8 cellular contexts compared by ENCODE assay signal in the genomic region with DNA sequence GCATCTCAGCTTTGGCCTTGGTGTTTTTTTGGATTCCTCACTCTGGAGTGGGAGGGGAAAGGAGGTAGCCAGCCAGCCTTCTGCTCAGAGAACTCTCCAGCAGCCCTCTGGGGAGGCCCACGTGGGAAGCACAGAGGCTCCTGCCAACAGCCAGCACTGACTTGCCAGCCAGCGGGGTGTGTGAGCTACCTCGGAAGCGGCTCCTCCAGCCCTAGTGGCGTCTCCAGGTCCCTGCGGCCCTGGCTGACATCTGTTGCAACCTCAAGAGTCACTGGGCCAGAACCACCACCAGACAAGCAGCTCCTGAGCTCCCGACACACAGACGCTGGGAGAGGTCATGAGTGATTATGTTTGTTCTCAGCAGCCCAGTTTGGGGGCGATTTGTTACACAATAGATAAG.
A peak's percentile ranks its signal among the peaks of the same experiment; 100 is the strongest.
DNase-seq lines count a peak whose midpoint lies in the region; ATAC-seq and TF ChIP-seq lines count a peak whose summit lies in the region.

No MANE protein-coding gene starts in this region.

- intact Hi-C loops in stomach (cut with DNase I; ENCODE audit: low total_unique reads), result no loop called here

- H4K91ac ChIP-seq in H9 (ENCODE audit: insufficient read length, low read depth, low read length), result no peak overlapping the region

- DNase-seq in H9 (peak; percentile 84), amniotic epithelial cell (ENCODE audit: low read depth) (peak; percentile 54), hypothalamus (lab: John Stamatoyannopoulos, UW) (peak in 28 of 51 donors; percentile 1 to 64 (median 21)), stomach (peak; percentile 31), GF-D8 (lab: John Stamatoyannopoulos, UW) (no peak)
- DNase-seq in activated CD4-positive, alpha-beta T cell treated with anti-CD3 and anti-CD28 coated beads for 4 hours, result no peak
- no peak for DNase-seq in activated T-cell treated with anti-CD3 and anti-CD28 coated beads, Interleukin-2, amount 50 U/mL, for 1 hour

- no peak overlapping the region for H3K4me2 ChIP-seq in H9 (ENCODE audit: insufficient read depth, insufficient read length, low read length)

- no peaks in the 10 kb centered on the region for H3K79me2 ChIP-seq in H9 (ENCODE audit: insufficient read depth, low read length)

- TF ChIP-seq EP300 in stomach (IDR thresholded peaks at IDR 0.05), result no peak

- H3T11ph ChIP-seq in H9 (ENCODE audit: low read length), result no peak overlapping the region

- no peak overlapping the region for H2AK5ac ChIP-seq in H9 (ENCODE audit: insufficient read length, low read length)

- WGBS in H9 (ENCODE audit: extremely low coverage, insufficient read length, low lambda C conversion rate), result no CpG with 5 or more reads among the region's 9 CpGs
- 37 to 57% (median 53%) methylated on average over 7 to 9 of the region's 9 CpGs for WGBS in stomach, 5 donors

- no peaks in the 10 kb centered on the region for H3K27me3 ChIP-seq in H9 (ENCODE audit: insufficient read depth, low read length)
- H3K27me3 ChIP-seq in stomach, result no peaks in the 10 kb centered on the region

- H3K4ac ChIP-seq in H9 (ENCODE audit: low read depth, low read length), result no peak overlapping the region

- H2BK120ac ChIP-seq in H9 (ENCODE audit: low read depth, low read length, poor library complexity, severe bottlenecking), result no peak overlapping the region

- H3K23me2 ChIP-seq in H9 (ENCODE audit: insufficient read length, low read depth, low read length, poor library complexity, severe bottlenecking), result no peaks in the 10 kb centered on the region

- H3K23ac ChIP-seq in H9 (ENCODE audit: insufficient read length, low read depth, low read length), result no peak overlapping the region

- no peak for ATAC-seq in GM19452 (IDR thresholded peaks at IDR 0.05; ENCODE audit: unreplicated experiment)

- no peak overlapping the region for H4K5ac ChIP-seq in H9 (ENCODE audit: insufficient read length, low read depth, low read length)

- no peak overlapping the region for H3K4me3 Mint-ChIP-seq in H9

- no peak overlapping the region for H3K14ac ChIP-seq in H9 (ENCODE audit: insufficient read depth, low read length)

- peaks cover 3% of the 10 kb centered on the region for H3K27me3 Mint-ChIP-seq in H9 (ENCODE audit: low read depth)

- H3K36me3 ChIP-seq in stomach, result no peaks in the 10 kb centered on the region

- H3K27ac ChIP-seq in H9 (ENCODE audit: insufficient read length, low read depth, low read length) (no peak overlapping the region), stomach (no peak overlapping the region)

- H2BK12ac ChIP-seq in H9 (ENCODE audit: insufficient read length, low read depth, low read length), result no peak overlapping the region

- no peak overlapping the region for H2BK15ac ChIP-seq in H9 (ENCODE audit: low read depth, low read length)

- H3K4me3 ChIP-seq in stomach, result no peak overlapping the region

- TF ChIP-seq CTCF in H9 (conservative IDR thresholded peaks at IDR 0.05), result peak; percentile 61; the same call in 2 of the 3 replicates
- TF ChIP-seq CTCF in stomach (IDR thresholded peaks at IDR 0.05), result peak in 1 of 7 experiments; percentile 19

- no peak overlapping the region for H3K56ac ChIP-seq in H9 (ENCODE audit: insufficient read length, low read depth, low read length)

- H2BK20ac ChIP-seq in H9 (ENCODE audit: low read depth, low read length, poor library complexity, severe bottlenecking), result no peak overlapping the region

- H3K18ac ChIP-seq in H9 (ENCODE audit: insufficient read length, low read depth, low read length), result no peak overlapping the region

- H4K8ac ChIP-seq in H9 (replicated peaks; ENCODE audit: insufficient read length, low read depth, low read length), result no peak overlapping the region

- no peak overlapping the region for H2BK5ac ChIP-seq in H9 (ENCODE audit: insufficient read length, low read length)

- H3K36me3 Mint-ChIP-seq in H9 (ENCODE audit: insufficient read depth in 1 of 3, low read depth in 3 of 3), result no peaks in the 10 kb centered on the region

- H3K9me3 ChIP-seq in H9 (ENCODE audit: control insufficient read depth, low read depth, low read length) (no peaks in the 10 kb centered on the region), stomach (no peaks in the 10 kb centered on the region)

- no peak overlapping the region for H3K27ac Mint-ChIP-seq in H9

- H3K4me1 ChIP-seq in H9 (ENCODE audit: insufficient read depth, low read length), result no peaks in the 10 kb centered on the region
- H3K4me1 ChIP-seq in stomach, result peaks cover 0 to 11% (median 2%) of the 10 kb centered on the region in 4 donors

- H4K20me1 ChIP-seq in H9 (ENCODE audit: control insufficient read depth, insufficient read depth, insufficient read length), result no peaks in the 10 kb centered on the region

- H2AFZ ChIP-seq in H9 (ENCODE audit: low read length), result no peak overlapping the region

- H3K9ac ChIP-seq in H9 (ENCODE audit: extremely low read depth, insufficient read length, low read length), result no peak overlapping the region

- no peaks in the 10 kb centered on the region for H3K79me1 ChIP-seq in H9 (ENCODE audit: insufficient read depth, low read depth, low read length, poor library complexity, severe bottlenecking)

- H3K9me3 Mint-ChIP-seq in H9, result no peaks in the 10 kb centered on the region

- H3K4me1 Mint-ChIP-seq in H9, result peaks cover 13 to 15% of the 10 kb centered on the region in 2 experiments

- no peak for TF ChIP-seq POLR2A in stomach (IDR thresholded peaks at IDR 0.05)

Comparison
In these comparisons a context has a peak if more than half of its experiments do, and no peak if none do; other contexts are left out.
1. DNase-seq: peak in H9 (single experiment), amniotic epithelial cell (single experiment), hypothalamus (28 of 51) and stomach (single experiment); none in activated CD4-positive, alpha-beta T cell treated with anti-CD3 and anti-CD28 coated beads for 4 hours (0 of 2), GF-D8 (single experiment) and activated T-cell treated with anti-CD3 and anti-CD28 coated beads, Interleukin-2, amount 50 U/mL, for 1 hour (single experiment).